ENCODE assay signal across 8 cellular contexts in the genomic region with DNA sequence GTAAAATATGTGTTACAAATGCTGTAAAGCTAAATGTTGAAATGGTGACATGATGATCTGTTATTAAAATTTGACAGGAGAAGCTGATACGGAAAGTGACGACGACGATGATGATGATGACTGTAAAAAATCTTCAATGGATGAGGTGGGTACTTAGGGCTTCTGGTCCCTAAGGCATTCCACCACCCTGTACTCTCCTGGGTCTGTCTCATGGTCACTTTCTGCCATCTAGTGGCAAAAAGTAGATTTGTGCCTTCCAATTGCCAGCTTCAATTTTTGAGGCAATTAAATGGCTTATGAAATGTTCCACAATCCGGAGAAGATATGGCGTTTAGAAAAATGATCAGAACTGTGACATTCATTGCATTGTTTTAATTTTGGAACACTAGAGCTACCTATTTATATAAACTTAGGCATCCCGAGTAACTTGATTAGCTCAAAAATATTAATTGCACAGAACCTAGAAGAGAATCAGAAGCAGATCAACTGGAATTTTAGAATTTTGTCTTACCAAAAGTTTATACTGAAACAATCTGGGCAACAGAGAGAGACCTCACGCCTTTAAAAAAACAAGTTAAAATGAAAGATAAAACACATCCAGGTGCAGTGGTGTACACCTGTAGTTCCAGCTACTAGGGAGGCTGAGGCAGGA.
DNase-seq lines count a peak whose midpoint lies in the region; ATAC-seq, FAIRE-seq and TF ChIP-seq lines count a peak whose summit lies in the region.

No MANE protein-coding gene starts in this region.

- H3K27me3 Mint-ChIP-seq in activated T-cell treated with anti-CD3 and anti-CD28 coated beads, Interleukin-2, amount 50 U/mL, for 72 hours (ENCODE audit: low read depth) = no peaks in the 10 kb centered on the region

- no peak overlapping the region for H2AFZ ChIP-seq in HepG2 (ENCODE audit: low read length)

- no peak overlapping the region for H3K4me3 ChIP-seq in choroid plexus epithelial cell (ENCODE audit: low read depth, low read length)
- no peak overlapping the region for H3K4me3 ChIP-seq in HepG2 (replicated peaks in 1 of 3; ENCODE audit: insufficient read depth in 1 of 3, low read depth in 2 of 3, low read length in 3 of 3)
- no peak overlapping the region for H3K4me3 ChIP-seq in thyroid gland (replicated peaks in 1 of 3)

- no peaks in the 10 kb centered on the region for H3K9me3 Mint-ChIP-seq in activated T-cell treated with anti-CD3 and anti-CD28 coated beads, Interleukin-2, amount 50 U/mL, for 72 hours

- POLR2A ChIA-PET in HepG2 (lab: Yijun Ruan, JAX) = interaction anchor here (0.7 kb wide), 1 partner anchor 678 kb away, joined by 3 read pairs; no protein-coding TSS in a partner anchor

- peak; percentile 89 for TF ChIP-seq RAD21 in HepG2 (CRISPR knock-in tag; IDR thresholded peaks at IDR 0.05)

- ATAC-seq in activated T-cell treated with anti-CD3 and anti-CD28 coated beads, Interleukin-2, amount 50 U/mL, for 72 hours (replicated peaks in 1 of 2) = peak in 1 of 2 donors; percentile 59
- ATAC-seq in HepG2 = peak; percentile 98

- H3K27me3 ChIP-seq in HepG2 (ENCODE audit: control insufficient read depth in 1 of 2, insufficient read depth in 2 of 2, low read length in 2 of 2) (no peaks in the 10 kb centered on the region), thyroid gland (no peaks in the 10 kb centered on the region)

- no peaks in the 10 kb centered on the region for H3K4me1 Mint-ChIP-seq in activated T-cell treated with anti-CD3 and anti-CD28 coated beads, Interleukin-2, amount 50 U/mL, for 72 hours (ENCODE audit: low read depth)

- H3K36me3 Mint-ChIP-seq in activated T-cell treated with anti-CD3 and anti-CD28 coated beads, Interleukin-2, amount 50 U/mL, for 72 hours (ENCODE audit: insufficient read depth in 2 of 2) = no peaks in the 10 kb centered on the region

- no peaks in the 10 kb centered on the region for H3K79me2 ChIP-seq in HepG2 (ENCODE audit: insufficient read depth, low read length)

- no TSS peak for BruUV-seq in HepG2 (replicated peaks; lab: Mats Ljungman, UMichigan)

- no peaks in the 10 kb centered on the region for H3K9me3 ChIP-seq in HepG2 (ENCODE audit: low read length)
- no peaks in the 10 kb centered on the region for H3K9me3 ChIP-seq in thyroid gland

- no peaks in the 10 kb centered on the region for H4K20me1 ChIP-seq in HepG2 (ENCODE audit: insufficient read depth, low read length)

- peak; percentile 90 for TF ChIP-seq CTCF in choroid plexus epithelial cell (conservative IDR thresholded peaks at IDR 0.05; ENCODE audit: low read depth, low read length)
- peak; percentile 94 for TF ChIP-seq CTCF in HepG2 (CRISPR knock-in tag; IDR thresholded peaks at IDR 0.05)
- peak; percentile 25 to 90 (median 73) for TF ChIP-seq CTCF in thyroid gland (IDR thresholded peaks at IDR 0.05)

- no peak overlapping the region for H3K9ac ChIP-seq in HepG2 (ENCODE audit: insufficient read depth, low read depth, low read length)

- TF ChIP-seq POLR2A in H54 (IDR thresholded peaks at IDR 0.05; ENCODE audit: low read depth, low read length) (no peak), HepG2 (IDR thresholded peaks at IDR 0.05; ENCODE audit: insufficient read depth in 1 of 2, low read depth in 2 of 2, low read length in 2 of 2) (no peak), thyroid gland (IDR thresholded peaks at IDR 0.05) (no peak)

- in situ Hi-C loops in HepG2 (cut with HindIII; ENCODE audit: extremely low pct_ligation_motif_present, low pct_unique_long_range_greater_than_20kb) = loop anchor here (5.0 to 10.0 kb wide), 4 partner anchors 590 to 788 kb away; a partner anchor contains a TSS

- peak; percentile 12 to 23 for DNase-seq in activated T-cell treated with anti-CD3 and anti-CD28 coated beads, Interleukin-2, amount 50 U/mL, for 72 hours
- no peak for DNase-seq in activated T-cell treated with anti-CD3 and anti-CD28 coated beads, Interleukin-2, amount 50 U/mL, for 1 hour
- peak; percentile 12 for DNase-seq in H54 (ENCODE audit: insufficient read length, low spot score)
- peak; percentile 72 for DNase-seq in M059J (ENCODE audit: low read depth)
- peak; percentile 79 for DNase-seq in RKO (ENCODE audit: low spot score)
- peak; percentile 85 for DNase-seq in choroid plexus epithelial cell (ENCODE audit: low read depth)
- DNase-seq in HepG2 (ENCODE audit: low spot score) = peak; percentile 83
- DNase-seq in thyroid gland = peak; percentile 20 to 28

- CTCF ChIA-PET in HepG2 (lab: Yijun Ruan, JAX; ENCODE audit: low intra/inter-chr PET ratio, low total read pairs) = interaction anchor here (2.8 to 4.5 kb wide), 4 partner anchors 591 to 786 kb away, joined by 17 to 77 read pairs (median 34); a partner anchor contains a TSS

- no peaks in the 10 kb centered on the region for H3K4me1 ChIP-seq in HepG2 (ENCODE audit: insufficient read depth, low read length)
- no peaks in the 10 kb centered on the region for H3K4me1 ChIP-seq in thyroid gland

- H3K27ac ChIP-seq in HepG2 (ENCODE audit: extremely low read length, insufficient read depth, low read length) (no peak overlapping the region), thyroid gland (no peak overlapping the region)

- FAIRE-seq in H54 (lab: Jason Lieb, UNC) = peak; percentile 95
- peak; percentile 68 for FAIRE-seq in HepG2 (lab: Jason Lieb, UNC)

- intact Hi-C loops in HepG2 (cut with micrococcal nuclease; ENCODE audit: unreplicated experiment) (loop anchor here (1.0 to 10.0 kb wide), 5 partner anchors 330 to 1608 kb away; no protein-coding TSS in a partner anchor), thyroid gland (cut with DNase I) (loop anchor here (5.0 to 10.0 kb wide), 2 partner anchors 330 to 788 kb away; no protein-coding TSS in a partner anchor)

- 68% methylated on average over 8 of the region's 8 CpGs for WGBS in HepG2 (ENCODE audit: low lambda C conversion rate)
- 24 to 26% methylated on average over 8 of the region's 8 CpGs for WGBS in thyroid gland, 2 donors

- no peak overlapping the region for H3K27ac Mint-ChIP-seq in activated T-cell treated with anti-CD3 and anti-CD28 coated beads, Interleukin-2, amount 50 U/mL, for 72 hours

- peaks cover 10 to 19% of the 10 kb centered on the region in 2 experiments for H3K36me3 ChIP-seq in HepG2 (replicated peaks in 1 of 2; ENCODE audit: control insufficient read depth in 1 of 2, insufficient read depth in 2 of 2, low read length in 2 of 2)
- H3K36me3 ChIP-seq in thyroid gland = no peaks in the 10 kb centered on the region

- no peak overlapping the region for H3K4me3 Mint-ChIP-seq in activated T-cell treated with anti-CD3 and anti-CD28 coated beads, Interleukin-2, amount 50 U/mL, for 72 hours

- H3K4me2 ChIP-seq in HepG2 (ENCODE audit: low read depth, low read length) = no peak overlapping the region

- TF ChIP-seq EP300 in HepG2 (IDR thresholded peaks at IDR 0.05; ENCODE audit: low read depth in 2 of 2, low read length in 2 of 2) (no peak), HepG2 (CRISPR knock-in tag; IDR thresholded peaks at IDR 0.05; ENCODE audit: borderline replicate concordance) (no peak)

TF ChIP-seq in HepG2, 621 proteins besides CTCF, POLR2A, EP300 and RAD21 (continues in another document):
- TF ChIP-seq ATF7-NPFF (CRISPR knock-in tag; IDR thresholded peaks at IDR 0.05; ENCODE audit: low read depth) = no peak
- TF ChIP-seq, protein P1, sequence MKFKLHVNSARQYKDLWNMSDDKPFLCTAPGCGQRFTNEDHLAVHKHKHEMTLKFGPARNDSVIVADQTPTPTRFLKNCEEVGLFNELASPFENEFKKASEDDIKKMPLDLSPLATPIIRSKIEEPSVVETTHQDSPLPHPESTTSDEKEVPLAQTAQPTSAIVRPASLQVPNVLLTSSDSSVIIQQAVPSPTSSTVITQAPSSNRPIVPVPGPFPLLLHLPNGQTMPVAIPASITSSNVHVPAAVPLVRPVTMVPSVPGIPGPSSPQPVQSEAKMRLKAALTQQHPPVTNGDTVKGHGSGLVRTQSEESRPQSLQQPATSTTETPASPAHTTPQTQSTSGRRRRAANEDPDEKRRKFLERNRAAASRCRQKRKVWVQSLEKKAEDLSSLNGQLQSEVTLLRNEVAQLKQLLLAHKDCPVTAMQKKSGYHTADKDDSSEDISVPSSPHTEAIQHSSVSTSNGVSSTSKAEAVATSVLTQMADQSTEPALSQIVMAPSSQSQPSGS (CRISPR knock-in tag; IDR thresholded peaks at IDR 0.05) = 0 out of 2 replicates have a peak, but pooled peaks have one; percentile 12
- TF ChIP-seq KLF6 (CRISPR knock-in tag; IDR thresholded peaks at IDR 0.05) = 0 out of 2 replicates have a peak, but pooled peaks have one; percentile 36
